Comparison of ENCODE assay signal across 35 cellular contexts in the genomic region with DNA sequence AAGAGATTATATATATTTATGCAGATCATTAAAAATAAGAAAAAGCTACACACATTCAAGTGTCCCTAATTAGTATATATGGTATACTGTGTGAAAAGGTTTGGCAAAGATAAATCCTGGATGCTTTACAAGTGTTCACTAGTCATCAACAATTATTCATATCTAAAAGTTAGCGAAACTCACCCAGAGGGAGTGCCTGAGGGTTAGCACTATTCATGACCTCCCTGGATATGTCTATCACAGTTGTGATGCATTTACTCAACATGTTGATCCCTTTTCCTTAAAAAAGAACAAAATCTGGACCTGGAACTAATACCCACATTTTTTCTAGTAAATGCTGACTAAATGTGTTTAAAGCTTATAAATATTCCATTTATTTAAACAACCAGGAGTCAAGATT.
"Had no signal": no experiment of that assay in that cellular context is flagged by ENCODE, and none has a peak within 500 bp of the region (broad histone marks: within the 10 kb centered on the region; RNA-seq: fewer than 3 reads in every experiment).

No MANE protein-coding gene starts in this region.

- H3K4me3 ChIP-seq: MG63 had no signal

- H3K9ac ChIP-seq: KMS-11 had no signal

- DNase-seq: Karpas-422, Kasumi-1, MG63, MM.1S, MV-4-11, NCI-H1048, NCI-H1092, NCI-H1092 treated with DMSO at 0.1 percent for 48 hours, NCI-H1105, NCI-H1105 treated with DMSO at 0.1 percent for 48 hours, NCI-H1417, NCI-H1417 treated with DMSO at 0.1 percent for 48 hours, NCI-H1436, NCI-H1436 treated with DMSO at 0.1 percent for 48 hours, NCI-H146, NCI-H1694, NCI-H1694 treated with DMSO at 0.1 percent for 48 hours, NCI-H187, NCI-H187 treated with DMSO at 0.1 percent for 48 hours, NCI-H1930, NCI-H2029, NCI-H2029 treated with DMSO at 0.1 percent for 48 hours, NCI-H2081, NCI-H2081 treated with DMSO at 0.1 percent for 48 hours, NCI-H2107, NCI-H2171, NCI-H2171 treated with DMSO at 0.1 percent for 48 hours, NCI-H2227 treated with DMSO at 0.1 percent for 48 hours, NCI-H345, NCI-H446, NCI-H446 treated with DMSO at 0.1 percent for 48 hours, NCI-H510A, NCI-H510A treated with DMSO at 0.1 percent for 48 hours, NCI-H524 had no signal

- H3K27ac ChIP-seq: KMS-11 had no signal

- H3K9me3 ChIP-seq: MG63 had no signal

- H3K36me3 ChIP-seq: MG63 had no signal
